30 cellular contexts compared by ENCODE assay signal in genomic region chr5:172556262-172556661, GRCh38.
DNase-seq lines count a peak whose midpoint lies in the region; ATAC-seq, FAIRE-seq and TF ChIP-seq lines count a peak whose summit lies in the region.
"Had no signal": no experiment of that assay in that cellular context is flagged by ENCODE, and none has a peak within 500 bp of the region (broad histone marks: within the 10 kb centered on the region; RNA-seq: fewer than 3 reads in every experiment).

No MANE protein-coding gene starts in this region.

- H3K4me2 ChIP-seq in astrocyte (ENCODE audit: low read length), result no peak overlapping the region

- H3K9ac ChIP-seq in astrocyte (ENCODE audit: low read length) (no peak overlapping the region), stomach smooth muscle (ENCODE audit: low read length in 2 of 2) (no peak overlapping the region)
- H3K9ac ChIP-seq: parathyroid adenoma had no signal

- H3K36me3 Mint-ChIP-seq in astrocyte (ENCODE audit: low read depth, unreplicated experiment) (no peaks in the 10 kb centered on the region), mesothelial cell of epicardium (no peaks in the 10 kb centered on the region)
- H3K36me3 Mint-ChIP-seq: CD8-positive, alpha-beta T cell; immature natural killer cell; natural killer cell treated with Interleukin-12 subunit alpha and Interleukin-12 subunit beta and Interleukin-15 and Interleukin-18, amount 100 ng/mL, for 72 hours had no signal

- H3K4me3 ChIP-seq in astrocyte (ENCODE audit: insufficient read depth, low read depth, low read length) (no peak overlapping the region), stomach smooth muscle (ENCODE audit: low read length in 2 of 2) (no peak overlapping the region)
- H3K4me3 ChIP-seq: ascending aorta, HAP-1, left lung, upper lobe of left lung had no signal

- no peaks in the 10 kb centered on the region for H4K20me1 ChIP-seq in astrocyte (ENCODE audit: insufficient read depth, low read length)

- H3K9me3 ChIP-seq in astrocyte (ENCODE audit: insufficient read depth, low read depth, low read length), result no peaks in the 10 kb centered on the region
- H3K9me3 ChIP-seq in stomach smooth muscle (ENCODE audit: control insufficient read depth in 2 of 2, low read length in 2 of 2), result no peaks in the 10 kb centered on the region
- H3K9me3 ChIP-seq: ascending aorta, HAP-1, left lung, upper lobe of left lung had no signal

- no peak overlapping the region for H2AFZ ChIP-seq in astrocyte (ENCODE audit: low read depth, low read length)
- H2AFZ ChIP-seq: parathyroid adenoma had no signal

- H3K27ac ChIP-seq in astrocyte (ENCODE audit: low read depth, low read length) (no peak overlapping the region), stomach smooth muscle (ENCODE audit: low read length) (peak overlapping the region; percentile 92)
- H3K27ac ChIP-seq: ascending aorta, HL-60, parathyroid adenoma, RWPE1 had no signal

- H3K4me1 ChIP-seq in astrocyte (ENCODE audit: insufficient read depth, low read length) (peaks cover 14% of the 10 kb centered on the region), stomach smooth muscle (ENCODE audit: control insufficient read depth, insufficient read depth, low read length) (peaks cover 56% of the 10 kb centered on the region)
- H3K4me1 ChIP-seq: HAP-1, parathyroid adenoma had no signal

- H3K4me1 Mint-ChIP-seq in astrocyte (ENCODE audit: low read depth, unreplicated experiment), result peaks cover 26% of the 10 kb centered on the region
- H3K4me1 Mint-ChIP-seq in mesothelial cell of epicardium, result peaks cover 56% of the 10 kb centered on the region
- H3K4me1 Mint-ChIP-seq: immature natural killer cell had no signal

- ATAC-seq in Right ventricle myocardium inferior (no peak), left ventricle myocardium superior (no peak), GM21447 (IDR thresholded peaks at IDR 0.05; ENCODE audit: unreplicated experiment) (no peak), HG02973 (IDR thresholded peaks at IDR 0.05; ENCODE audit: unreplicated experiment) (no peak)
- ATAC-seq: activated T-cell treated with anti-CD3 and anti-CD28 coated beads, Interleukin-2, amount 50 U/mL, for 72 hours; CD8-positive, alpha-beta T cell; SK-N-SH treated with all-trans-retinoic acid at 6 μM for 48 hours had no signal

- no peak for FAIRE-seq in astrocyte (lab: Jason Lieb, UNC)

- intact Hi-C loops in Right ventricle myocardium inferior (cut with DNase I) (loop anchor here (5.0 kb wide), 1 partner anchor 141 kb away; no protein-coding TSS in a partner anchor), left ventricle myocardium superior (cut with micrococcal nuclease) (no loop called here)

- TF ChIP-seq CTCF in astrocyte (IDR thresholded peaks at IDR 0.05; ENCODE audit: insufficient read depth, low read depth, low read length), result no peak
- TF ChIP-seq CTCF in mesothelial cell of epicardium (IDR thresholded peaks at IDR 0.05; ENCODE audit: unreplicated experiment), result no peak

- peak overlapping the region; percentile 23 for H3K27ac Mint-ChIP-seq in astrocyte (ENCODE audit: unreplicated experiment)
- H3K27ac Mint-ChIP-seq in mesothelial cell of epicardium, result peak overlapping the region; percentile 92
- H3K27ac Mint-ChIP-seq: activated T-cell treated with anti-CD3 and anti-CD28 coated beads, Interleukin-2, amount 50 U/mL, for 72 hours; CD8-positive, alpha-beta T cell; immature natural killer cell; natural killer cell treated with Interleukin-12 subunit alpha and Interleukin-12 subunit beta and Interleukin-15 and Interleukin-18, amount 100 ng/mL, for 72 hours had no signal

- DNase-seq in Right ventricle myocardium inferior (ENCODE audit: missing footprints), result peak; percentile 9
- no peak for DNase-seq in left ventricle myocardium superior
- peak; percentile 45 for DNase-seq in astrocyte (ENCODE audit: low read depth)
- DNase-seq in mesothelial cell of epicardium (ENCODE audit: low spot score in 2 of 2, unreplicated experiment in 2 of 2), result no peak
- no peak for DNase-seq in NCI-H1436 treated with DMSO at 0.1 percent for 48 hours (lab: John Stamatoyannopoulos, UW)
- DNase-seq: activated CD4-positive, alpha-beta T cell treated with anti-CD3 and anti-CD28 coated beads for 48 hours; activated naive CD4-positive, alpha-beta T cell treated with anti-CD3 and anti-CD28 coated beads, Interleukin-2, amount 50 U/mL, for 16 hours; activated T-cell treated with anti-CD3 and anti-CD28 coated beads, Interleukin-2, amount 50 U/mL, for 72 hours; AML-193; CD8-positive, alpha-beta T cell; DMS153; immature natural killer cell; left lung; NCI-H1105; NCI-H2081 treated with DMSO at 0.1 percent for 48 hours; NCI-H345; NCI-H82; stimulated activated CD8-positive, alpha-beta memory T cell treated with anti-CD3 and anti-CD28 coated beads, Interleukin-4, amount 100 ng/mL, for 48 hours; T-helper 2 cell; upper lobe of left lung had no signal

- peaks cover 6% of the 10 kb centered on the region for H3K27me3 ChIP-seq in astrocyte (ENCODE audit: insufficient read depth, low read length)
- H3K27me3 ChIP-seq in stomach smooth muscle (ENCODE audit: control insufficient read depth in 1 of 2, insufficient read depth in 2 of 2, low read length in 2 of 2), result no peaks in the 10 kb centered on the region
- H3K27me3 ChIP-seq: ascending aorta, left lung, upper lobe of left lung had no signal

- no peaks in the 10 kb centered on the region for H3K79me2 ChIP-seq in astrocyte (ENCODE audit: insufficient read depth, low read length)
- H3K79me2 ChIP-seq: parathyroid adenoma had no signal

- no peaks in the 10 kb centered on the region for H3K9me3 Mint-ChIP-seq in astrocyte (ENCODE audit: unreplicated experiment)
- H3K9me3 Mint-ChIP-seq in mesothelial cell of epicardium, result no peaks in the 10 kb centered on the region
- H3K9me3 Mint-ChIP-seq: activated T-cell treated with anti-CD3 and anti-CD28 coated beads, Interleukin-2, amount 50 U/mL, for 72 hours; CD8-positive, alpha-beta T cell; immature natural killer cell; natural killer cell treated with Interleukin-12 subunit alpha and Interleukin-12 subunit beta and Interleukin-15 and Interleukin-18, amount 100 ng/mL, for 72 hours had no signal

- peaks cover 24% of the 10 kb centered on the region for H3K27me3 Mint-ChIP-seq in astrocyte (ENCODE audit: low read depth, unreplicated experiment)
- no peaks in the 10 kb centered on the region for H3K27me3 Mint-ChIP-seq in mesothelial cell of epicardium (ENCODE audit: low read depth)

- peak overlapping the region; percentile 55 for H3K4me3 Mint-ChIP-seq in astrocyte (ENCODE audit: unreplicated experiment)
- no peak overlapping the region for H3K4me3 Mint-ChIP-seq in mesothelial cell of epicardium
- H3K4me3 Mint-ChIP-seq: activated T-cell treated with anti-CD3 and anti-CD28 coated beads, Interleukin-2, amount 50 U/mL, for 72 hours; CD8-positive, alpha-beta T cell; immature natural killer cell; natural killer cell treated with Interleukin-12 subunit alpha and Interleukin-12 subunit beta and Interleukin-15 and Interleukin-18, amount 100 ng/mL, for 72 hours had no signal

- no peaks in the 10 kb centered on the region for H3K36me3 ChIP-seq in astrocyte (ENCODE audit: insufficient read depth, low read length)
- H3K36me3 ChIP-seq in stomach smooth muscle (ENCODE audit: control insufficient read depth in 2 of 2, insufficient read depth in 2 of 2, low read length in 2 of 2), result no peaks in the 10 kb centered on the region
- H3K36me3 ChIP-seq: ascending aorta, HAP-1, left lung, upper lobe of left lung had no signal

Comparison
In these comparisons a context has a peak if more than half of its experiments do, and no peak if none do; other contexts are left out.
1. DNase-seq: peak in Right ventricle myocardium inferior (single experiment) and astrocyte (single experiment); none in left ventricle myocardium superior (single experiment), mesothelial cell of epicardium (0 of 2) and NCI-H1436 treated with DMSO at 0.1 percent for 48 hours (single experiment).